In genomic region chr1:15834406-15835204, GRCh38 we compare ENCODE assay signal across 8 cellular contexts. TPM values are rescaled to one million over a fixed set of nuclear protein-coding genes. Genes with fewer than 3 reads are reported as not detected.
DNase-seq lines count a peak whose midpoint lies in the region; ATAC-seq, FAIRE-seq and TF ChIP-seq lines count a peak whose summit lies in the region.

No MANE protein-coding gene starts in this region.

- H3K36me3 ChIP-seq in BE2C (no peaks in the 10 kb centered on the region), HepG2 (replicated peaks in 1 of 2; ENCODE audit: control insufficient read depth in 1 of 2, insufficient read depth in 2 of 2, low read length in 2 of 2) (no peaks in the 10 kb centered on the region)

- TF ChIP-seq CTCF in BE2C (IDR thresholded peaks at IDR 0.05; ENCODE audit: low read depth, low read length) (no peak), HepG2 (CRISPR knock-in tag; IDR thresholded peaks at IDR 0.05) (no peak; the same call in 1 of the 2 replicates)

- intact Hi-C loops in HepG2 (cut with micrococcal nuclease; ENCODE audit: unreplicated experiment): loop anchor here (1.0 kb wide), 1 partner anchor 13 kb away; the partner anchor contains the start of gene SPEN

- TF ChIP-seq EP300 in HepG2 (IDR thresholded peaks at IDR 0.05; ENCODE audit: low read depth in 2 of 2, low read length in 2 of 2) (peak in 1 of 2 experiments; percentile 44; a peak in 1 of 4 replicates), HepG2 (CRISPR knock-in tag; IDR thresholded peaks at IDR 0.05; ENCODE audit: borderline replicate concordance) (peak; percentile 43; the same call in 1 of the 2 replicates)

- POLR2A ChIA-PET in activated CD4-positive, alpha-beta T cell treated with anti-CD3 and anti-CD28 coated beads, Interleukin-2, amount 10 ng/mL, durations not matched to agents 7 days and 5 days (lab: Charles Lee): interaction anchor here (0.6 to 1.0 kb wide), 3 partner anchors 13 to 142 kb away, joined by 3 to 4 read pairs (median 3); partner anchors contain the start of gene SPEN
- POLR2A ChIA-PET in HepG2 (lab: Yijun Ruan, JAX): interaction anchor here (0.6 to 4.5 kb wide), 12 partner anchors 9 to 516 kb away, joined by 3 to 208 read pairs (median 4); partner anchors contain the start of genes SPEN, UQCRHL and ZBTB17

- CTCF ChIA-PET in activated CD4-positive, alpha-beta T cell treated with anti-CD3 and anti-CD28 coated beads, Interleukin-2, amount 10 ng/mL, durations not matched to agents 7 days and 5 days (lab: Charles Lee): interaction anchor here (0.6 to 2.4 kb wide), 5 partner anchors 12 to 375 kb away, joined by 3 to 10 read pairs (median 4); no protein-coding TSS in a partner anchor
- CTCF ChIA-PET in HepG2 (lab: Yijun Ruan, JAX; ENCODE audit: low intra/inter-chr PET ratio, low total read pairs): no interaction called here

- no peak; the same call in 1 of the 2 replicates for TF ChIP-seq RAD21 in HepG2 (CRISPR knock-in tag; IDR thresholded peaks at IDR 0.05)

- peak overlapping the region; percentile 100 for H3K27ac ChIP-seq in HepG2 (ENCODE audit: extremely low read length, insufficient read depth, low read length)

- H2AFZ ChIP-seq in HepG2 (ENCODE audit: low read length): no peak overlapping the region

- WGBS in HepG2 (ENCODE audit: low lambda C conversion rate): 0% methylated on average over 14 of the region's 77 CpGs

- H3K27ac Mint-ChIP-seq in activated CD4-positive, alpha-beta T cell treated with anti-CD3 and anti-CD28 coated beads, Interleukin-2, amount 10 ng/mL, durations not matched to agents 7 days and 5 days: peak overlapping the region; percentile 98

- peak; percentile 83 to 89 for TF ChIP-seq POLR2A in HepG2 (IDR thresholded peaks at IDR 0.05; ENCODE audit: insufficient read depth in 1 of 2, low read depth in 2 of 2, low read length in 2 of 2)

- H3K9ac ChIP-seq in HepG2 (ENCODE audit: insufficient read depth, low read depth, low read length): peak overlapping the region; percentile 98

- BruUV-seq in HepG2 (replicated peaks; lab: Mats Ljungman, UMichigan): no TSS peak

- H3K4me3 Mint-ChIP-seq in activated CD4-positive, alpha-beta T cell treated with anti-CD3 and anti-CD28 coated beads, Interleukin-2, amount 10 ng/mL, durations not matched to agents 7 days and 5 days: peak overlapping the region; percentile 90

- FAIRE-seq in HepG2 (lab: Jason Lieb, UNC): no peak

- H3K4me1 ChIP-seq in BE2C (no peaks in the 10 kb centered on the region), HepG2 (ENCODE audit: insufficient read depth, low read length) (peaks cover 55% of the 10 kb centered on the region)

- H3K79me2 ChIP-seq in HepG2 (ENCODE audit: insufficient read depth, low read length): peaks cover 16% of the 10 kb centered on the region

- peak overlapping the region; percentile 93 for H3K4me2 ChIP-seq in HepG2 (ENCODE audit: low read depth, low read length)

- DNase-seq in BE2C (peak; percentile 85), NCI-H526 treated with DMSO at 0.1 percent for 48 hours (lab: John Stamatoyannopoulos, UW) (peak; percentile 92), cortex of kidney (lab: John Stamatoyannopoulos, UW) (peak; percentile 72), HepG2 (ENCODE audit: low spot score) (peak; percentile 90)
- peak; percentile 91 for DNase-seq in activated CD4-positive, alpha-beta T cell treated with anti-CD3 and anti-CD28 coated beads, Interleukin-2, amount 10 ng/mL, durations not matched to agents 7 days and 5 days
- DNase-seq in stimulated activated CD4-positive, alpha-beta T cell treated with anti-CD3 and anti-CD28 coated beads, Interleukin-2, amount 100 ng/mL, for 48 hours: peak; percentile 84 to 88

- no peaks in the 10 kb centered on the region for H3K9me3 ChIP-seq in BE2C
- no peaks in the 10 kb centered on the region for H3K9me3 ChIP-seq in HepG2 (ENCODE audit: low read length)

- ATAC-seq in GM19328 (IDR thresholded peaks at IDR 0.05; ENCODE audit: unreplicated experiment): peak; percentile 44
- ATAC-seq in HG03460 (IDR thresholded peaks at IDR 0.05; ENCODE audit: unreplicated experiment): peak; percentile 37
- peak; percentile 73 for ATAC-seq in HepG2

- no peaks in the 10 kb centered on the region for H3K27me3 Mint-ChIP-seq in activated CD4-positive, alpha-beta T cell treated with anti-CD3 and anti-CD28 coated beads, Interleukin-2, amount 10 ng/mL, durations not matched to agents 7 days and 5 days

- H3K27me3 ChIP-seq in BE2C (no peaks in the 10 kb centered on the region), HepG2 (ENCODE audit: control insufficient read depth in 1 of 2, insufficient read depth in 2 of 2, low read length in 2 of 2) (no peaks in the 10 kb centered on the region; a peak in 1 of 5 replicates)

- H3K9me3 Mint-ChIP-seq in activated CD4-positive, alpha-beta T cell treated with anti-CD3 and anti-CD28 coated beads, Interleukin-2, amount 10 ng/mL, durations not matched to agents 7 days and 5 days: no peaks in the 10 kb centered on the region

- peaks cover 9% of the 10 kb centered on the region for H3K36me3 Mint-ChIP-seq in activated CD4-positive, alpha-beta T cell treated with anti-CD3 and anti-CD28 coated beads, Interleukin-2, amount 10 ng/mL, durations not matched to agents 7 days and 5 days (ENCODE audit: low read depth)

- in situ Hi-C loops in HepG2 (cut with HindIII; ENCODE audit: extremely low pct_ligation_motif_present, low pct_unique_long_range_greater_than_20kb): no loop called here

- H4K20me1 ChIP-seq in HepG2 (ENCODE audit: insufficient read depth, low read length): no peaks in the 10 kb centered on the region

- H3K4me3 ChIP-seq in BE2C (ENCODE audit: low read depth, low read length) (peak overlapping the region; percentile 78), HepG2 (replicated peaks in 1 of 3; ENCODE audit: insufficient read depth in 1 of 3, low read depth in 2 of 3, low read length in 3 of 3) (peak overlapping the region; percentile 77 to 83 (median 78))

- H3K4me1 Mint-ChIP-seq in activated CD4-positive, alpha-beta T cell treated with anti-CD3 and anti-CD28 coated beads, Interleukin-2, amount 10 ng/mL, durations not matched to agents 7 days and 5 days: peaks cover 41% of the 10 kb centered on the region

TF ChIP-seq in HepG2, 621 proteins besides CTCF, POLR2A, EP300 and RAD21 (continues in another document):
- TF ChIP-seq ZNF232 (CRISPR knock-in tag; IDR thresholded peaks at IDR 0.05; ENCODE audit: borderline replicate concordance): peak; percentile 83; the same call in 1 of the 2 replicates

RNA-seq across cellular contexts. Expression of gene SPEN, which starts 12.9 kb away (rescaled TPM):
- 144 TPM for polyA plus RNA-seq in BE2C (2012; ENCODE audit: insufficient read depth, insufficient read length, low read depth)
- total RNA-seq in activated CD4-positive, alpha-beta T cell treated with anti-CD3 and anti-CD28 coated beads, Interleukin-2, amount 10 ng/mL, durations not matched to agents 7 days and 5 days: 10 to 100 TPM; 65.1 to 65.2 TPM
- total RNA-seq in HepG2 (2016; rRNA removed; fragmentation: Illumina TruSeq; extraction: Trizol): 14.0 and 25.1 TPM in 2 replicates
- 7.7 and 8.8 TPM in 2 replicates for total RNA-seq in HepG2 (2016; cell fraction: cytosol; rRNA removed; fragmentation: Illumina TruSeq; extraction: Trizol; ENCODE audit: low read depth)
- total RNA-seq in HepG2 (2016; cell fraction: insoluble cytoplasmic fraction; rRNA removed; fragmentation: Illumina TruSeq; extraction: Trizol): 10.1 and 21.7 TPM in 2 replicates
- 9.3 and 12.9 TPM in 2 replicates for total RNA-seq in HepG2 (2016; cell fraction: membrane; rRNA removed; fragmentation: Illumina TruSeq; extraction: Trizol)
- total RNA-seq in HepG2 (2016; cell fraction: nucleus; rRNA removed; fragmentation: Illumina TruSeq; extraction: Trizol): 49.3 and 56.0 TPM in 2 replicates
- 4.8 and 5.0 TPM in 2 replicates for polyA plus RNA-seq in HepG2 (2011; rRNA removed)
- polyA plus RNA-seq in HepG2 (2011; cell fraction: cytosol; rRNA removed): 2.8 and 3.3 TPM in 2 replicates
- polyA plus RNA-seq in HepG2 (2011; cell fraction: nucleus; rRNA removed): 18.8 and 20.8 TPM in 2 replicates
- polyA plus RNA-seq in HepG2 (2012): 21.6 and 23.5 TPM in 2 replicates
- polyA plus RNA-seq in HepG2 (2016; cell fraction: cytosol; fragmentation: Illumina TruSeq; extraction: Trizol; ENCODE audit: low read depth): 0.96 and 1.2 TPM in 2 replicates
- polyA plus RNA-seq in HepG2 (2016; cell fraction: insoluble cytoplasmic fraction; fragmentation: Illumina TruSeq; extraction: Trizol; ENCODE audit: low read depth): 8.1 and 13.9 TPM in 2 replicates
- 2.4 and 4.4 TPM in 2 replicates for polyA plus RNA-seq in HepG2 (2016; cell fraction: membrane; fragmentation: Illumina TruSeq; extraction: Trizol; ENCODE audit: low read depth)
- 82.7 and 94.7 TPM in 2 replicates for polyA plus RNA-seq in HepG2 (2016; cell fraction: nucleus; fragmentation: Illumina TruSeq; extraction: Trizol; ENCODE audit: insufficient read depth, low read depth)
- 26.2 and 39.1 TPM in 2 replicates for polyA minus RNA-seq in HepG2 (2011; rRNA and poly(A)+ RNA removed; ENCODE audit: low replicate concordance)
- polyA minus RNA-seq in HepG2 (2011; cell fraction: cytosol; rRNA and poly(A)+ RNA removed): 16.2 and 25.1 TPM in 2 replicates
- 33.1 and 35.3 TPM in 2 replicates for polyA minus RNA-seq in HepG2 (2011; cell fraction: nucleus; rRNA and poly(A)+ RNA removed)

RNA-seq across cellular contexts. Expression of gene UQCRHL, which starts 27.2 kb away (rescaled TPM):
- polyA plus RNA-seq in BE2C (2012; ENCODE audit: insufficient read depth, insufficient read length, low read depth): 1.5 TPM
- total RNA-seq in activated CD4-positive, alpha-beta T cell treated with anti-CD3 and anti-CD28 coated beads, Interleukin-2, amount 10 ng/mL, durations not matched to agents 7 days and 5 days: 1 to 10 TPM; 1.1 to 1.8 TPM
- total RNA-seq in HepG2 (2016; rRNA removed; fragmentation: Illumina TruSeq; extraction: Trizol): 2.3 and 4.0 TPM in 2 replicates
- total RNA-seq in HepG2 (2016; cell fraction: cytosol; rRNA removed; fragmentation: Illumina TruSeq; extraction: Trizol; ENCODE audit: low read depth): 1.3 and 1.6 TPM in 2 replicates
- 2.3 and 4.1 TPM in 2 replicates for total RNA-seq in HepG2 (2016; cell fraction: insoluble cytoplasmic fraction; rRNA removed; fragmentation: Illumina TruSeq; extraction: Trizol)
- 3.6 and 3.8 TPM in 2 replicates for total RNA-seq in HepG2 (2016; cell fraction: membrane; rRNA removed; fragmentation: Illumina TruSeq; extraction: Trizol)
- total RNA-seq in HepG2 (2016; cell fraction: nucleus; rRNA removed; fragmentation: Illumina TruSeq; extraction: Trizol): 0.72 and 0.87 TPM in 2 replicates
- 1.4 and 1.8 TPM in 2 replicates for polyA plus RNA-seq in HepG2 (2011; rRNA removed)
- 1.3 and 2.6 TPM in 2 replicates for polyA plus RNA-seq in HepG2 (2011; cell fraction: cytosol; rRNA removed)
- polyA plus RNA-seq in HepG2 (2011; cell fraction: nucleus; rRNA removed): 0.59 and 1.3 TPM in 2 replicates
- polyA plus RNA-seq in HepG2 (2012): 4.4 and 15.0 TPM in 2 replicates
- 3.5 and 3.9 TPM in 2 replicates for polyA plus RNA-seq in HepG2 (2016; cell fraction: cytosol; fragmentation: Illumina TruSeq; extraction: Trizol; ENCODE audit: low read depth)
- 6.0 and 6.8 TPM in 2 replicates for polyA plus RNA-seq in HepG2 (2016; cell fraction: insoluble cytoplasmic fraction; fragmentation: Illumina TruSeq; extraction: Trizol; ENCODE audit: low read depth)
- polyA plus RNA-seq in HepG2 (2016; cell fraction: membrane; fragmentation: Illumina TruSeq; extraction: Trizol; ENCODE audit: low read depth): 4.5 and 5.2 TPM in 2 replicates
- polyA plus RNA-seq in HepG2 (2016; cell fraction: nucleus; fragmentation: Illumina TruSeq; extraction: Trizol; ENCODE audit: insufficient read depth, low read depth): 1.8 and 2.2 TPM in 2 replicates
- 1.2 TPM in 1 of 2 replicates, not detected in the other for polyA minus RNA-seq in HepG2 (2011; rRNA and poly(A)+ RNA removed; ENCODE audit: low replicate concordance)
- 2.5 and 2.8 TPM in 2 replicates for polyA minus RNA-seq in HepG2 (2011; cell fraction: cytosol; rRNA and poly(A)+ RNA removed)
- 0.64 and 0.87 TPM in 2 replicates for polyA minus RNA-seq in HepG2 (2011; cell fraction: nucleus; rRNA and poly(A)+ RNA removed)

Comparison
In these comparisons a context has a peak if more than half of its experiments do, and no peak if none do; other contexts are left out.
1. Peak in every context shown above with its lines: DNase-seq, ATAC-seq, H3K4me3 ChIP-seq and H3K27ac ChIP-seq.